23 cellular contexts compared by ENCODE assay signal in the genomic region with DNA sequence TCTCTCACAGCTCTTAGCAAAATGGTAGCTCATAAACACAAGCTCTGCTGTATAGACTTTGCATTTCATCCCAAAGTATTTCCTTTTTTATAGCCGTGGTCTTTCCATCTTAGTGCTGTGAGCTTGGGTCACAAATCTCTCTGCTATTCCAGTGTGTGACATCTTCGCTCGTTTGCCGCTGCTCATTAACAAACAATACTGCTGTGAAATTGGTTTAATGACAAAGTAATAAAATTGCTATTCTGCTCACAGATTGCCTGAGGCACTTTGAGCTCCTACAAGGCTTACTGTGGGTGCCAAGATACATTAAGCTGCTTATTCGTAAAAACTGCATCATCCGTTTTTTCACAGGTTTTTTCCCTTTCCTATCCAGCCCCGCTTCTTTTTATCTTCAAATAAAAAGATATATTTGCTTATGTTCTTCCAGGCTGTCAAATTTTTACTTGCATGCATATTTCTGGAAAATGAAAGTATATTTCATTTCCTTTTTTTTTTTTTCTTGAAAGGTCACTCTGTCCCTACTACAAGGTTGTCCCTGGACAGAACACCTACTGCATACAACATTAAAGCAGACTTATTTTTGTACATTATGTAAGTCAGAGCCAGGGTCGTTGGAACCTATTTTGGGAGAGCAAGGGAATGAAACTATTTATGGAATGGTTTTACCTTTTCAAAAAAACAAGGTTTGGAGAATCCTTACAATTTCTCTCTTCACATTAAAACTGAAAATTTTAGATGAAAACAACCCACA.
DNase-seq lines count a peak whose midpoint lies in the region; FAIRE-seq and TF ChIP-seq lines count a peak whose summit lies in the region.
"Had no signal": no experiment of that assay in that cellular context is flagged by ENCODE, and none has a peak within 500 bp of the region (broad histone marks: within the 10 kb centered on the region; RNA-seq: fewer than 3 reads in every experiment).

No MANE protein-coding gene starts in this region.

- H3K9me3 Mint-ChIP-seq in mesothelial cell of epicardium: peaks cover 11% of the 10 kb centered on the region
- H3K9me3 Mint-ChIP-seq: activated T-cell treated with anti-CD3 and anti-CD28 coated beads, Interleukin-2, amount 50 U/mL, for 72 hours had no signal

- peaks cover 39% of the 10 kb centered on the region for H3K36me3 Mint-ChIP-seq in mesothelial cell of epicardium
- H3K36me3 Mint-ChIP-seq: stimulated activated effector memory CD8-positive, alpha-beta T cell treated with anti-CD3 and anti-CD28 coated beads, Interleukin-12 subunit alpha, Interleukin-12 subunit beta, amount 100 ng/mL, for 72 hours had no signal

- peaks cover 67% of the 10 kb centered on the region for H3K4me1 Mint-ChIP-seq in mesothelial cell of epicardium
- H3K4me1 Mint-ChIP-seq: stimulated activated effector memory CD8-positive, alpha-beta T cell treated with anti-CD3 and anti-CD28 coated beads, Interleukin-12 subunit alpha, Interleukin-12 subunit beta, amount 100 ng/mL, for 72 hours; T-helper 17 cell had no signal

- H3K4me3 Mint-ChIP-seq in mesothelial cell of epicardium: no peak overlapping the region
- H3K4me3 Mint-ChIP-seq: activated T-cell treated with anti-CD3 and anti-CD28 coated beads, Interleukin-2, amount 50 U/mL, for 72 hours; stimulated activated effector memory CD8-positive, alpha-beta T cell treated with anti-CD3 and anti-CD28 coated beads, Interleukin-12 subunit alpha, Interleukin-12 subunit beta, amount 100 ng/mL, for 72 hours; T-helper 17 cell had no signal

- H3K4me3 ChIP-seq in LNCaP clone FGC (ENCODE audit: low read depth, low read length): no peak overlapping the region
- H3K4me3 ChIP-seq: GM23248, psoas muscle, SJSA1, skin epidermis had no signal

- no peaks in the 10 kb centered on the region for H3K27me3 Mint-ChIP-seq in mesothelial cell of epicardium (ENCODE audit: low read depth)

- no peak for FAIRE-seq in GM19239 (lab: Jason Lieb, UNC)

- no peak for TF ChIP-seq CTCF in LNCaP clone FGC (IDR thresholded peaks at IDR 0.05; ENCODE audit: control insufficient read depth, extremely low read depth, insufficient read depth)
- TF ChIP-seq CTCF in mesothelial cell of epicardium (IDR thresholded peaks at IDR 0.05; ENCODE audit: unreplicated experiment): no peak

- intact Hi-C loops in posterior vena cava (cut with DNase I): no loop called here

- peak overlapping the region; percentile 77 for H3K27ac Mint-ChIP-seq in mesothelial cell of epicardium
- H3K27ac Mint-ChIP-seq: activated T-cell treated with anti-CD3 and anti-CD28 coated beads, Interleukin-2, amount 50 U/mL, for 72 hours; stimulated activated effector memory CD8-positive, alpha-beta T cell treated with anti-CD3 and anti-CD28 coated beads, Interleukin-12 subunit alpha, Interleukin-12 subunit beta, amount 100 ng/mL, for 72 hours; T-helper 17 cell had no signal

- DNase-seq in EH (ENCODE audit: low read depth) (peak; percentile 30), LNCaP clone FGC (ENCODE audit: low read depth) (peak; percentile 38), NCI-H526 (lab: John Stamatoyannopoulos, UW) (peak; percentile 4 to 7), mesothelial cell of epicardium (ENCODE audit: low spot score in 2 of 2, unreplicated experiment in 2 of 2) (no peak), GM19239 (ENCODE audit: insufficient read length, low spot score) (no peak), posterior vena cava (ENCODE audit: low spot score) (no peak)
- no peak for DNase-seq in stimulated activated CD4-positive, alpha-beta T cell treated with anti-CD3 and anti-CD28 coated beads, Interleukin-12 subunit alpha, Interleukin-12 subunit beta, amount 100 ng/mL, for 4 hours
- DNase-seq: activated CD4-positive, alpha-beta T cell treated with anti-CD3 and anti-CD28 coated beads for 4 hours; activated naive CD4-positive, alpha-beta T cell treated with anti-CD3 and anti-CD28 coated beads, Interleukin-2, amount 50 U/mL, for 16 hours; activated T-cell treated with anti-CD3 and anti-CD28 coated beads, Interleukin-2, amount 50 U/mL, for 72 hours; central memory CD4-positive, alpha-beta T cell; DND-41; GM23248; Kasumi-1; NCI-H1694 treated with DMSO at 0.1 percent for 48 hours; NCI-H345; NK-92 treated with Interleukin-12 subunit alpha and Interleukin-12 subunit beta, amount 100 ng/mL, for 24 hours; psoas muscle; stimulated activated CD4-positive, alpha-beta T cell treated with anti-CD3 and anti-CD28 coated beads, Interleukin-2, amount 100 ng/mL, for 24 hours; T-helper 17 cell had no signal

Comparison
In these comparisons a context has a peak if more than half of its experiments do, and no peak if none do; other contexts are left out.
1. DNase-seq: peak in EH (single experiment), LNCaP clone FGC (single experiment) and NCI-H526 (2 of 2); none in mesothelial cell of epicardium (0 of 2), GM19239 (single experiment), stimulated activated CD4-positive, alpha-beta T cell treated with anti-CD3 and anti-CD28 coated beads, Interleukin-12 subunit alpha, Interleukin-12 subunit beta, amount 100 ng/mL, for 4 hours (single experiment) and posterior vena cava (single experiment).